Comparison of ENCODE assay signal across 1 cellular context in genomic region chr17:75869282-75870141, GRCh38.
TF ChIP-seq lines count a peak whose summit lies in the region.

No MANE protein-coding gene starts in this region.

TF ChIP-seq in HepG2, 621 proteins besides CTCF, POLR2A, EP300 and RAD21 (continued from another document and continues in another):
- no peak for TF ChIP-seq AKNA (CRISPR knock-in tag; IDR thresholded peaks at IDR 0.05; ENCODE audit: borderline replicate concordance)
- TF ChIP-seq ZNF724P (CRISPR knock-in tag; IDR thresholded peaks at IDR 0.05; ENCODE audit: borderline replicate concordance), result no peak
- no peak for TF ChIP-seq ZNF740 (CRISPR knock-in tag; IDR thresholded peaks at IDR 0.05)
- TF ChIP-seq XRCC5 (optimal IDR thresholded peaks at IDR 0.05; ENCODE audit: low read length), result no peak
- peak; percentile 70 for TF ChIP-seq PPARG (CRISPR knock-in tag; conservative IDR thresholded peaks at IDR 0.05)
- TF ChIP-seq MBD4 (IDR thresholded peaks at IDR 0.05; ENCODE audit: borderline replicate concordance, low read length), result no peak
- TF ChIP-seq RAD51 (IDR thresholded peaks at IDR 0.05; ENCODE audit: borderline replicate concordance), result no peak
- TF ChIP-seq TGIF2 (CRISPR knock-in tag; IDR thresholded peaks at IDR 0.05), result peak; percentile 53
- no peak for TF ChIP-seq JARID2 (CRISPR knock-in tag; IDR thresholded peaks at IDR 0.05; ENCODE audit: insufficient replicate concordance)
- TF ChIP-seq ZNF264 (CRISPR knock-in tag; IDR thresholded peaks at IDR 0.05), result peak; percentile 44; the same call in 1 of the 2 replicates
- no peak for TF ChIP-seq THAP7 (CRISPR knock-in tag; IDR thresholded peaks at IDR 0.05)
- peak; percentile 65; the same call in 1 of the 2 replicates for TF ChIP-seq PRMT3 (CRISPR knock-in tag; IDR thresholded peaks at IDR 0.05; ENCODE audit: borderline replicate concordance, low read depth)
- TF ChIP-seq ZNF883 (CRISPR knock-in tag; IDR thresholded peaks at IDR 0.05; ENCODE audit: not compliant biosample characterization), result no peak
- no peak for TF ChIP-seq ZNF292 (CRISPR knock-in tag; IDR thresholded peaks at IDR 0.05; ENCODE audit: borderline replicate concordance, low read depth)
- TF ChIP-seq ATF7-NPFF (CRISPR knock-in tag; IDR thresholded peaks at IDR 0.05; ENCODE audit: low read depth), result no peak
- TF ChIP-seq KIAA2018 (CRISPR knock-in tag; IDR thresholded peaks at IDR 0.05; ENCODE audit: borderline replicate concordance), result no peak
- TF ChIP-seq THAP11 (CRISPR knock-in tag; IDR thresholded peaks at IDR 0.05), result peak; percentile 85
- no peak for TF ChIP-seq SP1 (IDR thresholded peaks at IDR 0.05)
- TF ChIP-seq SP1 (CRISPR knock-in tag; IDR thresholded peaks at IDR 0.05), result peak; percentile 50; the same call in 1 of the 2 replicates
- TF ChIP-seq MED8 (CRISPR knock-in tag; IDR thresholded peaks at IDR 0.05; ENCODE audit: insufficient replicate concordance), result peak; percentile 19
- no peak; the same call in 1 of the 2 replicates for TF ChIP-seq TOE1 (CRISPR knock-in tag; IDR thresholded peaks at IDR 0.05)
- TF ChIP-seq SKI (IDR thresholded peaks at IDR 0.05; ENCODE audit: partially characterized antibody), result peak; percentile 61
- TF ChIP-seq MTF1 (CRISPR knock-in tag; IDR thresholded peaks at IDR 0.05), result no peak
- no peak; the same call in 1 of the 2 replicates for TF ChIP-seq ZNF589 (CRISPR knock-in tag; conservative IDR thresholded peaks at IDR 0.05)
- TF ChIP-seq MXD4 (CRISPR knock-in tag; IDR thresholded peaks at IDR 0.05), result no peak
- TF ChIP-seq ZMYM4 (CRISPR knock-in tag; IDR thresholded peaks at IDR 0.05), result peak; percentile 49
- no peak for TF ChIP-seq ZKSCAN1 (IDR thresholded peaks at IDR 0.05; ENCODE audit: low read length)
- TF ChIP-seq ZNF275 (CRISPR knock-in tag; IDR thresholded peaks at IDR 0.05; ENCODE audit: borderline replicate concordance), result peak; percentile 25; the same call in 1 of the 2 replicates
- TF ChIP-seq CC2D1A (CRISPR knock-in tag; IDR thresholded peaks at IDR 0.05), result no peak
- peak; percentile 42; the same call in 1 of the 2 replicates for TF ChIP-seq ZNF20 (CRISPR knock-in tag; IDR thresholded peaks at IDR 0.05)
- no peak for TF ChIP-seq POLR2AphosphoS2 (IDR thresholded peaks at IDR 0.05; ENCODE audit: low read depth, low read length)
- TF ChIP-seq ZNF451 (CRISPR knock-in tag; IDR thresholded peaks at IDR 0.05), result no peak
- TF ChIP-seq ZFP82 (CRISPR knock-in tag; IDR thresholded peaks at IDR 0.05; ENCODE audit: borderline replicate concordance), result no peak
- no peak for TF ChIP-seq SNAPC5 (CRISPR knock-in tag; IDR thresholded peaks at IDR 0.05; ENCODE audit: borderline replicate concordance)
- TF ChIP-seq TFDP1 (CRISPR knock-in tag; IDR thresholded peaks at IDR 0.05; ENCODE audit: borderline replicate concordance), result peak; percentile 84
- 0 out of 2 replicates have a peak, but pooled peaks have one; percentile 36 for TF ChIP-seq MXD1 (CRISPR knock-in tag; IDR thresholded peaks at IDR 0.05)
- TF ChIP-seq DDIT3 (CRISPR knock-in tag; IDR thresholded peaks at IDR 0.05), result no peak
- no peak; the same call in 1 of the 2 replicates for TF ChIP-seq KDM5A (IDR thresholded peaks at IDR 0.05; ENCODE audit: borderline replicate concordance, low read length)
- peak; percentile 62 for TF ChIP-seq ZFY (CRISPR knock-in tag; IDR thresholded peaks at IDR 0.05)
- TF ChIP-seq TFE3 (CRISPR knock-in tag; IDR thresholded peaks at IDR 0.05), result 0 out of 2 replicates have a peak, but pooled peaks have one; percentile 44
- TF ChIP-seq PBX3 (CRISPR knock-in tag; IDR thresholded peaks at IDR 0.05; ENCODE audit: borderline replicate concordance), result no peak
